Comparison of ENCODE assay signal across 18 cellular contexts in genomic region chr12:114713466-114714215, GRCh38. TPM values are rescaled to one million over a fixed set of nuclear protein-coding genes. Genes with fewer than 3 reads are reported as not detected.
DNase-seq lines count a peak whose midpoint lies in the region; ATAC-seq, FAIRE-seq and TF ChIP-seq lines count a peak whose summit lies in the region.
"Had no signal": no experiment of that assay in that cellular context is flagged by ENCODE, and none has a peak within 500 bp of the region (broad histone marks: within the 10 kb centered on the region; RNA-seq: fewer than 3 reads in every experiment).

No MANE protein-coding gene starts in this region.

- H3K23ac ChIP-seq in trophoblast cell (ENCODE audit: low read length): no peak overlapping the region

- H2BK120ac ChIP-seq in trophoblast cell (ENCODE audit: insufficient read depth, low read length, poor library complexity): peak overlapping the region; percentile 63

- BruUV-seq in K562 (replicated peaks; lab: Mats Ljungman, UMichigan) (no TSS peak), HepG2 (replicated peaks; lab: Mats Ljungman, UMichigan) (no TSS peak)

- H3K4me1 ChIP-seq in HEK293 (ENCODE audit: control insufficient read depth, insufficient read depth, low read length): peaks cover 3% of the 10 kb centered on the region; the same call in 1 of the 2 replicates
- H3K4me1 ChIP-seq in K562 (replicated peaks in 1 of 2; ENCODE audit: control insufficient read depth in 2 of 2, insufficient read depth in 2 of 2, low read length in 2 of 2): no peaks in the 10 kb centered on the region
- H3K4me1 ChIP-seq in HepG2 (ENCODE audit: insufficient read depth, low read length): peaks cover 14% of the 10 kb centered on the region
- peaks cover 16 to 25% of the 10 kb centered on the region in 2 experiments for H3K4me1 ChIP-seq in trophoblast cell (ENCODE audit: control insufficient read depth in 1 of 2, insufficient read depth in 2 of 2, low read length in 2 of 2)
- H3K4me1 ChIP-seq: HAP-1 had no signal

- peak overlapping the region; percentile 88 for H3K4ac ChIP-seq in trophoblast cell (ENCODE audit: low read depth, low read length)

- H3K79me1 ChIP-seq in trophoblast cell (ENCODE audit: low read length): peaks cover 32% of the 10 kb centered on the region

- H2BK5ac ChIP-seq in trophoblast cell (ENCODE audit: low read depth, low read length, poor library complexity): peak overlapping the region; percentile 26

- TF ChIP-seq POLR2A in K562 (conservative IDR thresholded peaks at IDR 0.05) (no peak), HepG2 (IDR thresholded peaks at IDR 0.05; ENCODE audit: insufficient read depth in 1 of 2, low read depth in 2 of 2, low read length in 2 of 2) (no peak)

- H3K27me3 ChIP-seq in K562 (ENCODE audit: control insufficient read depth in 2 of 2, insufficient read depth in 2 of 2, low read length in 2 of 2): peaks cover 5 to 10% of the 10 kb centered on the region in 2 experiments; a peak in 2 of 5 replicates
- H3K27me3 ChIP-seq in HepG2 (ENCODE audit: control insufficient read depth in 1 of 2, insufficient read depth in 2 of 2, low read length in 2 of 2): no peaks in the 10 kb centered on the region
- H3K27me3 ChIP-seq in trophoblast cell (ENCODE audit: insufficient read depth, low read length): no peaks in the 10 kb centered on the region

- H2AFZ ChIP-seq in K562 (ENCODE audit: low read depth, low read length): no peak overlapping the region
- H2AFZ ChIP-seq in HepG2 (ENCODE audit: low read length): no peak overlapping the region
- no peak overlapping the region for H2AFZ ChIP-seq in trophoblast cell (ENCODE audit: insufficient read depth, low read length, poor library complexity)

- H3K27ac ChIP-seq in HEK293 (ENCODE audit: extremely low read depth, low read depth, low read length) (no peak overlapping the region), K562 (ENCODE audit: extremely low read depth, low read depth, low read length) (no peak overlapping the region), HepG2 (ENCODE audit: extremely low read length, insufficient read depth, low read length) (no peak overlapping the region), trophoblast cell (ENCODE audit: low read depth, low read length) (peak overlapping the region; percentile 49)
- H3K27ac ChIP-seq: C4-2B had no signal

- H4K20me1 ChIP-seq in K562 (replicated peaks; ENCODE audit: control insufficient read depth, insufficient read depth, low read length) (no peaks in the 10 kb centered on the region; the same call in 1 of the 2 replicates), HepG2 (ENCODE audit: insufficient read depth, low read length) (no peaks in the 10 kb centered on the region)

- intact Hi-C loops in K562 (cut with micrococcal nuclease) (no loop called here), HepG2 (cut with micrococcal nuclease; ENCODE audit: unreplicated experiment) (no loop called here)

- H3K9me1 ChIP-seq in K562 (ENCODE audit: control insufficient read depth, insufficient read depth, low read length): no peaks in the 10 kb centered on the region

- peak overlapping the region; percentile 84 for H2BK12ac ChIP-seq in trophoblast cell (ENCODE audit: low read length)

- WGBS in K562 (ENCODE audit: insufficient coverage, low coverage, missing lambda C conversion rate): 0% methylated on average over 8 of the region's 9 CpGs
- 79% methylated on average over 9 of the region's 9 CpGs for WGBS in HepG2 (ENCODE audit: low lambda C conversion rate)
- WGBS in trophoblast cell (ENCODE audit: extremely low coverage, insufficient coverage, insufficient read length): no CpG with 5 or more reads among the region's 9 CpGs

- no peaks in the 10 kb centered on the region for H3K36me3 ChIP-seq in HEK293 (ENCODE audit: control insufficient read depth in 2 of 2, insufficient read depth in 1 of 2, low read length in 2 of 2)
- H3K36me3 ChIP-seq in K562 (ENCODE audit: control insufficient read depth, insufficient read depth, low read length): no peaks in the 10 kb centered on the region
- H3K36me3 ChIP-seq in HepG2 (replicated peaks in 1 of 2; ENCODE audit: control insufficient read depth in 1 of 2, insufficient read depth in 2 of 2, low read length in 2 of 2): no peaks in the 10 kb centered on the region
- H3K36me3 ChIP-seq in trophoblast cell (ENCODE audit: control insufficient read depth in 1 of 2, insufficient read depth in 2 of 2, low read length in 2 of 2): peaks cover 1 to 4% of the 10 kb centered on the region in 2 experiments
- H3K36me3 ChIP-seq: HAP-1 had no signal

- TF ChIP-seq EP300 in K562 (IDR thresholded peaks at IDR 0.05; ENCODE audit: low read length) (no peak), HepG2 (IDR thresholded peaks at IDR 0.05; ENCODE audit: low read depth in 2 of 2, low read length in 2 of 2) (no peak), HepG2 (CRISPR knock-in tag; IDR thresholded peaks at IDR 0.05; ENCODE audit: borderline replicate concordance) (no peak)

- H4K12ac ChIP-seq in trophoblast cell (ENCODE audit: low read depth, low read length): no peak overlapping the region

- H3K9me3 ChIP-seq in HEK293 (ENCODE audit: control insufficient read depth, insufficient read depth, low read depth, low read length): no peaks in the 10 kb centered on the region
- no peaks in the 10 kb centered on the region for H3K9me3 ChIP-seq in K562 (replicated peaks; ENCODE audit: control insufficient read depth, insufficient read depth, low read depth, low read length)
- H3K9me3 ChIP-seq in HepG2 (ENCODE audit: low read length): peaks cover 5% of the 10 kb centered on the region; the same call in 1 of the 2 replicates
- H3K9me3 ChIP-seq in trophoblast cell (ENCODE audit: insufficient read depth, low read depth, low read length): peaks cover 2% of the 10 kb centered on the region
- H3K9me3 ChIP-seq: HAP-1 had no signal

- H3K18ac ChIP-seq in trophoblast cell (ENCODE audit: low read length): peak overlapping the region; percentile 28

- H3K79me2 ChIP-seq in K562 (ENCODE audit: control insufficient read depth, insufficient read depth, low read length): no peaks in the 10 kb centered on the region
- H3K79me2 ChIP-seq in HepG2 (ENCODE audit: insufficient read depth, low read length): no peaks in the 10 kb centered on the region
- H3K79me2 ChIP-seq in trophoblast cell (ENCODE audit: control insufficient read depth, insufficient read depth, low read length, poor library complexity): no peaks in the 10 kb centered on the region

- no peak overlapping the region for H3K4me3 ChIP-seq in HEK293 (ENCODE audit: low read depth, low read length)
- H3K4me3 ChIP-seq in K562: no peak overlapping the region
- H3K4me3 ChIP-seq in HepG2 (replicated peaks in 1 of 3; ENCODE audit: insufficient read depth in 1 of 3, low read depth in 2 of 3, low read length in 3 of 3): no peak overlapping the region
- no peak overlapping the region for H3K4me3 ChIP-seq in trophoblast cell (ENCODE audit: low read depth, low read length)
- H3K4me3 ChIP-seq: HAP-1 had no signal

- H3K9ac ChIP-seq in K562 (ENCODE audit: insufficient read depth in 1 of 2, low read depth in 2 of 2, low read length in 2 of 2) (no peak overlapping the region), HepG2 (ENCODE audit: insufficient read depth, low read depth, low read length) (no peak overlapping the region), trophoblast cell (ENCODE audit: low read length) (no peak overlapping the region)

- FAIRE-seq in K562 (lab: Jason Lieb, UNC): no peak
- FAIRE-seq in HepG2 (lab: Jason Lieb, UNC): no peak
- FAIRE-seq: GM12892, HTR-8/SVneo had no signal

- peak overlapping the region; percentile 83 for H3K14ac ChIP-seq in trophoblast cell (ENCODE audit: low read length)

- peak overlapping the region; percentile 89 for H2AK5ac ChIP-seq in trophoblast cell (ENCODE audit: low read length)

- in situ Hi-C loops in K562 (cut with MboI) (no loop called here), HepG2 (cut with HindIII; ENCODE audit: extremely low pct_ligation_motif_present, low pct_unique_long_range_greater_than_20kb) (no loop called here)

- no peak for DNase-seq in K562 (ENCODE audit: extremely low read depth in 1 of 4, low spot score in 3 of 4)
- DNase-seq in HepG2 (ENCODE audit: low spot score): peak; percentile 48
- DNase-seq in trophoblast cell: peak in 1 of 2 donors; percentile 7
- DNase-seq in AML-193 (lab: John Stamatoyannopoulos, UW): no peak
- no peak for DNase-seq in activated CD4-positive, alpha-beta T cell treated with anti-CD3 and anti-CD28 coated beads for 4 hours
- DNase-seq: ACHN; CD4-positive, alpha-beta T cell; DMS153; DMS79; GDM1; KG1 had no signal

- CTCF ChIA-PET in HEK293 (lab: Yijun Ruan, JAX): interaction anchor here (0.9 kb wide), 1 partner anchor 76 kb away, joined by 4 read pairs; no protein-coding TSS in a partner anchor
- CTCF ChIA-PET in K562 (lab: Yijun Ruan, JAX; ENCODE audit: low intra/inter-chr PET ratio): no interaction called here
- CTCF ChIA-PET in HepG2 (lab: Yijun Ruan, JAX; ENCODE audit: low intra/inter-chr PET ratio, low total read pairs): no interaction called here

- POLR2A ChIA-PET in HEK293 (lab: Yijun Ruan, JAX) (interaction anchor here (1.7 kb wide), 1 partner anchor 29 kb away, joined by 8 read pairs; the partner anchor contains the start of gene TBX3), K562 (lab: Yijun Ruan, JAX) (interaction anchor here (0.7 kb wide), 1 partner anchor 24 kb away, joined by 3 read pairs; no protein-coding TSS in a partner anchor), HepG2 (lab: Yijun Ruan, JAX) (interaction anchor here (1.8 kb wide), 1 partner anchor 29 kb away, joined by 7 read pairs; the partner anchor contains the start of gene TBX3)

- TF ChIP-seq CTCF in HEK293 (tag by site-specific recombination; IDR thresholded peaks at IDR 0.05) (no peak), K562 (IDR thresholded peaks at IDR 0.05 in 2 of 3, conservative IDR thresholded peaks at IDR 0.05 in 1 of 3; ENCODE audit: insufficient read depth in 2 of 3, low read depth in 1 of 3, low read length in 3 of 3) (no peak), HepG2 (CRISPR knock-in tag; IDR thresholded peaks at IDR 0.05) (no peak)

- no peak for TF ChIP-seq RAD21 in K562 (CRISPR knock-in tag; conservative IDR thresholded peaks at IDR 0.05 in 1 of 2, IDR thresholded peaks at IDR 0.05 in 1 of 2)
- no peak for TF ChIP-seq RAD21 in HepG2 (CRISPR knock-in tag; IDR thresholded peaks at IDR 0.05)

- H4K91ac ChIP-seq in trophoblast cell (ENCODE audit: low read depth, low read length): peak overlapping the region; percentile 82

- H3K4me2 ChIP-seq in K562 (ENCODE audit: insufficient read depth, low read length) (no peak overlapping the region), HepG2 (ENCODE audit: low read depth, low read length) (0 out of 2 replicates have a peak overlapping the region, but pooled peaks have one; percentile 10), trophoblast cell (ENCODE audit: low read length) (no peak overlapping the region)

- H4K8ac ChIP-seq in trophoblast cell (ENCODE audit: low read depth, low read length): no peak overlapping the region

- ATAC-seq in K562 (no peak), HepG2 (no peak), GM18498 (IDR thresholded peaks at IDR 0.05; ENCODE audit: unreplicated experiment) (no peak)

RNA-seq across cellular contexts. Expression of gene TBX3, which starts 29.7 kb away (rescaled TPM):
- total RNA-seq in K562 (2011; cell fraction: chromatin; rRNA removed; ENCODE audit: low replicate concordance): 0.88 and 2.7 TPM in 2 replicates
- total RNA-seq in K562 (2011; cell fraction: nucleolus; rRNA removed): 1.3 and 1.5 TPM in 2 replicates
- 0.51 and 0.92 TPM in 2 replicates for total RNA-seq in K562 (2011; cell fraction: nucleoplasm; rRNA removed)
- total RNA-seq in K562 (2014; rRNA removed) (0.18 and 0.20 TPM in 2 replicates), K562 (2014; rRNA removed; fragmentation: Illumina TruSeq; extraction: Trizol) (0.15 and 0.38 TPM in 2 replicates), K562 (2015; rRNA removed; fragmentation: Illumina TruSeq; extraction: Trizol) (0.23 and 0.47 TPM in 2 replicates), K562 (2021) (0.60 and 0.81 TPM in 2 replicates), HepG2 (2016; rRNA removed; fragmentation: Illumina TruSeq; extraction: Trizol) (17.2 and 27.1 TPM in 2 replicates)
- polyA plus RNA-seq in K562 (2011; rRNA removed) (0.08 and 0.52 TPM in 2 replicates), K562 (2014; fragmentation: Illumina TruSeq; extraction: Trizol) (0.35 and 0.42 TPM in 2 replicates), K562 (2014; fragmentation: Nextera tagmentation; extraction: Ambion mirVana) (under 1 TPM; 0.03 to 0.06 TPM), K562 (2014; rRNA removed) (0.19 and 0.35 TPM in 2 replicates), HepG2 (2011; rRNA removed) (38.1 and 42.4 TPM in 2 replicates)
- polyA plus RNA-seq in K562 (2011; cell fraction: cytosol; rRNA removed): 0.04 and 0.31 TPM in 2 replicates
- 3.5 TPM in 1 of 2 replicates, not detected in the other for polyA plus RNA-seq in K562 (2011; cell fraction: nucleus; rRNA removed)
- 0.24 and 0.35 TPM in 2 replicates for polyA plus RNA-seq in K562 (2012)
- 1.4 TPM in 1 of 2 replicates, not detected in the other for polyA minus RNA-seq in K562 (2011; rRNA and poly(A)+ RNA removed)
- polyA minus RNA-seq in K562 (2011; cell fraction: cytosol; rRNA and poly(A)+ RNA removed): 0.38 and 0.73 TPM in 2 replicates
- polyA minus RNA-seq in K562 (2011; cell fraction: nucleus; rRNA and poly(A)+ RNA removed): 0.22 and 2.6 TPM in 2 replicates
- total RNA-seq in HepG2 (2016; cell fraction: cytosol; rRNA removed; fragmentation: Illumina TruSeq; extraction: Trizol; ENCODE audit: low read depth): 3.5 and 4.1 TPM in 2 replicates
- total RNA-seq in HepG2 (2016; cell fraction: insoluble cytoplasmic fraction; rRNA removed; fragmentation: Illumina TruSeq; extraction: Trizol): 13.7 and 27.3 TPM in 2 replicates
- 9.0 and 9.4 TPM in 2 replicates for total RNA-seq in HepG2 (2016; cell fraction: membrane; rRNA removed; fragmentation: Illumina TruSeq; extraction: Trizol)
- 39.2 and 46.8 TPM in 2 replicates for total RNA-seq in HepG2 (2016; cell fraction: nucleus; rRNA removed; fragmentation: Illumina TruSeq; extraction: Trizol)
- polyA plus RNA-seq in HepG2 (2011; cell fraction: cytosol; rRNA removed): 12.5 and 15.0 TPM in 2 replicates
- 179 and 200 TPM in 2 replicates for polyA plus RNA-seq in HepG2 (2011; cell fraction: nucleus; rRNA removed)
- polyA plus RNA-seq in HepG2 (2012): 34.8 and 37.9 TPM in 2 replicates
- polyA plus RNA-seq in HepG2 (2016; cell fraction: cytosol; fragmentation: Illumina TruSeq; extraction: Trizol; ENCODE audit: low read depth): 1.0 and 1.1 TPM in 2 replicates
- polyA plus RNA-seq in HepG2 (2016; cell fraction: insoluble cytoplasmic fraction; fragmentation: Illumina TruSeq; extraction: Trizol; ENCODE audit: low read depth): 16.8 and 21.4 TPM in 2 replicates
- 3.9 and 4.1 TPM in 2 replicates for polyA plus RNA-seq in HepG2 (2016; cell fraction: membrane; fragmentation: Illumina TruSeq; extraction: Trizol; ENCODE audit: low read depth)
- polyA plus RNA-seq in HepG2 (2016; cell fraction: nucleus; fragmentation: Illumina TruSeq; extraction: Trizol; ENCODE audit: insufficient read depth, low read depth): 123 and 124 TPM in 2 replicates
- 41.2 and 72.3 TPM in 2 replicates for polyA minus RNA-seq in HepG2 (2011; rRNA and poly(A)+ RNA removed; ENCODE audit: low replicate concordance)
- 22.2 and 24.4 TPM in 2 replicates for polyA minus RNA-seq in HepG2 (2011; cell fraction: cytosol; rRNA and poly(A)+ RNA removed)
- 128 and 133 TPM in 2 replicates for polyA minus RNA-seq in HepG2 (2011; cell fraction: nucleus; rRNA and poly(A)+ RNA removed)
- 292 and 302 TPM in 2 replicates for polyA plus RNA-seq in trophoblast cell (2013)
- polyA plus RNA-seq: IgD-negative memory B cell had no signal
